16 cellular contexts compared by ENCODE assay signal in the genomic region with DNA sequence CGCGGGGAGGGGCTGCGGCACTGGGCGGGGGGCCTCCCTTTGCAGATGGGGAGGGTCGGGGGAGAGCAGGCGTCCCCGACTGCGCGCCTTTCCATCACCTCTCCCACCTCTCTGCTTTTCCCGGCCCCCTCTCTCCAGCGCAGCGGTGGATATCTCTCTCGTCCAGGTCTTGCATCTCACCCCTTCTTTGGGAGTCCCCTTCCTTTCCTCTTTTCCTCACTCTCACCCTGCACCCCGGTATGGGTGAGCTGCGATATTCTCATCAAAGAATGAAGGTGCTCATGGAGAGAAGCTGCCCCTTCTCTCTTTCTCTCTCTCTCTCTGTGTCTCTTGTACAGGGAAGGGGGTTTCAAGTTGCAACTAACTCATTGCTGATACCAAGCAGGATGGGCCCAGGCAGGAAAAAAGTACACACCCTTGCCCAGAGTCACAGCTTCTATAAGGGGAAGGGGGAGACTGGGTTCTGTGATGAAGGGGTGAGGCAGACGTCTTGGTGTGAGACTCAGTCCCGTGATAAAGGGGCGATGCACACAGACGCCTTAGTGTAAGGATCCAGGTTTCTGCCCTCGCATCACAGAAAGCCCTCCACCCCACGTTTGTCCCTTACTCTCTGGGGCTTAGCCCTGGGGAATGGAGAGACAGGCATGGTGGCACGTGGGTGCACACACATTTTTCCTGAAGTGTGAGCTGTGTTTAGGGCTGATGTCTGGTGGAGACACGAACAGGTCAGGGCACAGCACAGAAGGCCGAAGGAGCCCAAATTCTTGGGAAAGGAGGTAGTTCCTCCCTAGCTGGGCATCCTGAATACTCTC.
DNase-seq lines count a peak whose midpoint lies in the region; ATAC-seq and TF ChIP-seq lines count a peak whose summit lies in the region.
"Had no signal": no experiment of that assay in that cellular context is flagged by ENCODE, and none has a peak within 500 bp of the region (broad histone marks: within the 10 kb centered on the region; RNA-seq: fewer than 3 reads in every experiment).

No MANE protein-coding gene starts in this region.

- peak overlapping the region; percentile 32; the same call in 1 of the 2 replicates for H3K4me3 ChIP-seq in iPS-18c (ENCODE audit: insufficient read depth, low read depth, low read length)
- H3K4me3 ChIP-seq: thoracic aorta had no signal

- H3K4me1 Mint-ChIP-seq in T-helper 1 cell treated with Interleukin-12 subunit alpha and Interleukin-12 subunit beta and Interleukin-4 antibody, amounts not matched to agents 30 μg/mL and 1 μg/mL, for 36 hours (ENCODE audit: low read depth), result no peaks in the 10 kb centered on the region
- peaks cover 10% of the 10 kb centered on the region for H3K4me1 Mint-ChIP-seq in activated naive CD8-positive, alpha-beta T cell (ENCODE audit: low read depth)
- peaks cover 19% of the 10 kb centered on the region for H3K4me1 Mint-ChIP-seq in osteocyte (ENCODE audit: unreplicated experiment)

- no peak overlapping the region for H3K27ac Mint-ChIP-seq in T-helper 1 cell treated with Interleukin-12 subunit alpha and Interleukin-12 subunit beta and Interleukin-4 antibody, amounts not matched to agents 30 μg/mL and 1 μg/mL, for 36 hours
- no peak overlapping the region for H3K27ac Mint-ChIP-seq in activated naive CD8-positive, alpha-beta T cell
- peak overlapping the region; percentile 69 for H3K27ac Mint-ChIP-seq in osteocyte (ENCODE audit: unreplicated experiment)
- H3K27ac Mint-ChIP-seq: activated naive CD4-positive, alpha-beta T cell treated with anti-CD3 and anti-CD28 coated beads, Interleukin-2, amount 50 U/mL, for 72 hours had no signal

- ATAC-seq in GM19397 (IDR thresholded peaks at IDR 0.05; ENCODE audit: unreplicated experiment), result no peak

- DNase-seq in T-helper 1 cell (no peak), osteocyte (ENCODE audit: extremely low spot score, unreplicated experiment) (no peak), DMS53 treated with DMSO at 0.1 percent for 48 hours (lab: John Stamatoyannopoulos, UW; ENCODE audit: unreplicated experiment) (no peak), KG1 (lab: John Stamatoyannopoulos, UW) (no peak)
- DNase-seq: activated CD8-positive, alpha-beta memory T cell treated with anti-CD3 and anti-CD28 coated beads for 24 hours; cortex of kidney; HCEC 1CT; NCI-H2029 treated with DMSO at 0.1 percent for 48 hours; small intestine had no signal

- peaks cover 2% of the 10 kb centered on the region for H3K36me3 Mint-ChIP-seq in T-helper 1 cell treated with Interleukin-12 subunit alpha and Interleukin-12 subunit beta and Interleukin-4 antibody, amounts not matched to agents 30 μg/mL and 1 μg/mL, for 36 hours (ENCODE audit: low read depth)
- no peaks in the 10 kb centered on the region for H3K36me3 Mint-ChIP-seq in activated naive CD8-positive, alpha-beta T cell
- peaks cover 8% of the 10 kb centered on the region for H3K36me3 Mint-ChIP-seq in osteocyte (ENCODE audit: unreplicated experiment)

- H3K9me3 ChIP-seq in iPS-18c (ENCODE audit: control insufficient read depth, insufficient read depth, low read length), result no peaks in the 10 kb centered on the region
- H3K9me3 ChIP-seq: neutrophil, thoracic aorta had no signal

- H3K27me3 Mint-ChIP-seq in T-helper 1 cell treated with Interleukin-12 subunit alpha and Interleukin-12 subunit beta and Interleukin-4 antibody, amounts not matched to agents 30 μg/mL and 1 μg/mL, for 36 hours (ENCODE audit: low read depth), result peaks cover 46% of the 10 kb centered on the region
- H3K27me3 Mint-ChIP-seq in activated naive CD8-positive, alpha-beta T cell, result peaks cover 22% of the 10 kb centered on the region
- H3K27me3 Mint-ChIP-seq in osteocyte (ENCODE audit: unreplicated experiment), result peaks cover 31% of the 10 kb centered on the region

- TF ChIP-seq CTCF in osteocyte (IDR thresholded peaks at IDR 0.05), result no peak

- H3K9me3 Mint-ChIP-seq in T-helper 1 cell treated with Interleukin-12 subunit alpha and Interleukin-12 subunit beta and Interleukin-4 antibody, amounts not matched to agents 30 μg/mL and 1 μg/mL, for 36 hours, result no peaks in the 10 kb centered on the region
- H3K9me3 Mint-ChIP-seq in activated naive CD8-positive, alpha-beta T cell (ENCODE audit: low read depth), result no peaks in the 10 kb centered on the region
- H3K9me3 Mint-ChIP-seq in osteocyte (ENCODE audit: unreplicated experiment), result no peaks in the 10 kb centered on the region
- H3K9me3 Mint-ChIP-seq: activated naive CD4-positive, alpha-beta T cell treated with anti-CD3 and anti-CD28 coated beads, Interleukin-2, amount 50 U/mL, for 72 hours had no signal

- H3K4me3 Mint-ChIP-seq in T-helper 1 cell treated with Interleukin-12 subunit alpha and Interleukin-12 subunit beta and Interleukin-4 antibody, amounts not matched to agents 30 μg/mL and 1 μg/mL, for 36 hours, result peak overlapping the region; percentile 40
- peak overlapping the region; percentile 85 for H3K4me3 Mint-ChIP-seq in activated naive CD8-positive, alpha-beta T cell
- H3K4me3 Mint-ChIP-seq in osteocyte (ENCODE audit: unreplicated experiment), result peak overlapping the region; percentile 80
